1 cellular context compared by ENCODE assay signal in the genomic region with DNA sequence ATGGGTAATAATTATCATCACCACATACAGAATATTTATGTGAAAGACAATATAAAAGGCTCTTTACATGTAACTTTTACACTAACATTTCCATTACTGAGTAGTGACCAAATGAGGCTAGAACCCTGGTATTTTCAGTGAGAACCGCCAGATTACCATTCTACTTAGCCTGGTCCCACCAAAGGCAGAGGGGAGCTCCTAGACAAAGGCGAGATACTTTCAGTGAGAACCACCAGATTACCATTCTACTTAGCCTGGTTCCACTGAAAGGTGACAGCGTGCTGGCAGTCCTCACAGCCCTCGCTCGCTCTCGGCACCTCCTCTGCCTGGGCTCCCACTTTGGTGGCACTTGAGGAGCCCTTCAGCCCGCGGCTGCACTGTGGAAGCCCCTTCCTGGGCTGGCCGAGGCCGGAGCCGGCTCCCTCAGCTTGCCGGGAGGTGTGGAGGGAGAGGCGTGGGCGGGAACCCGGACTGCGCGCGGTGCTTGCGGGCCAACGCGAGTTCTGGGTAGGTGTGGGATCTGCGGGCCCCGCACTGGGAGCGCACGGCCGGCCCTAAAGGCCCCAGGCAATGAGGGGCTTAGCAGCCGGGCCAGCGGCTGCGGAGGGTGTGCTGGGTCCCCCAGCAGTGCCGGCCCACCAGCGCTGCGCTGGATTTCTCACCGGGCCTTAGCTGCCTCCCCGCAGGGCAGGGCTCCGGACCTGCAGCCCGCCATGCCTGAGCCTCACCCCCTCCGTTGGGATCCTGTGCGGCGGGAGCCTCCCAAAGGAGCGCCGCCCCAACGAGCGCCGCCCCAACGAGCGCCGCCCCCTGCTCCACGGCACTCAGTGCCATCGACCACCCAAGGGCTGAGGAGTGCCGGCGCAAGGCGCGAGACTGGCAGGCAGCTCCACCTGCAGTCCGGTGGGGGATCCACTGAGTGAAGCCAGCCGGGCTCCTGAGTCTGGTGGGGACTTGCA.
A peak's percentile ranks its signal among the peaks of the same experiment; 100 is the strongest.
TF ChIP-seq lines count a peak whose summit lies in the region.

No MANE protein-coding gene starts in this region.

TF ChIP-seq in HEK293, 187 proteins besides CTCF, POLR2A, EP300 and RAD21 (continued from another document and continues in another):
- TF ChIP-seq, protein P1, sequence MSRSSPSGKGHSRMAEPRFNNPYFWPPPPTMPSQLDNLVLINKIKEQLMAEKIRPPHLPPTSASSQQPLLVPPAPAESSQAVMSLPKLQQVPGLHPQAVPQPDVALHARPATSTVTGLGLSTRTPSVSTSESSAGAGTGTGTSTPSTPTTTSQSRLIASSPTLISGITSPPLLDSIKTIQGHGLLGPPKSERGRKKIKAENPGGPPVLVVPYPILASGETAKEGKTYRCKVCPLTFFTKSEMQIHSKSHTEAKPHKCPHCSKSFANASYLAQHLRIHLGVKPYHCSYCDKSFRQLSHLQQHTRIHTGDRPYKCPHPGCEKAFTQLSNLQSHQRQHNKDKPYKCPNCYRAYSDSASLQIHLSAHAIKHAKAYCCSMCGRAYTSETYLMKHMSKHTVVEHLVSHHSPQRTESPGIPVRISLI (tag by site-specific recombination; IDR thresholded peaks at IDR 0.05): no peak
- TF ChIP-seq ZBTB44 (tag by site-specific recombination; IDR thresholded peaks at IDR 0.05): no peak
- no peak for TF ChIP-seq PRDM6 (tag by site-specific recombination; IDR thresholded peaks at IDR 0.05)
- TF ChIP-seq ZNF76 (tag by site-specific recombination; IDR thresholded peaks at IDR 0.05; ENCODE audit: borderline replicate concordance, low read depth): peak; percentile 63
- TF ChIP-seq ZNF529 (tag by site-specific recombination; IDR thresholded peaks at IDR 0.05; ENCODE audit: insufficient replicate concordance): no peak
- no peak for TF ChIP-seq SETDB1 (IDR thresholded peaks at IDR 0.05; ENCODE audit: insufficient read length, low read length)
- peak; percentile 91 for TF ChIP-seq ZBTB17 (tag by site-specific recombination; IDR thresholded peaks at IDR 0.05)
- TF ChIP-seq HOXC10 (CRISPR knock-in tag; IDR thresholded peaks at IDR 0.05): no peak
- no peak for TF ChIP-seq ZNF132 (tag by site-specific recombination; IDR thresholded peaks at IDR 0.05; ENCODE audit: borderline replicate concordance)
- no peak for TF ChIP-seq ZNF280C (tag by site-specific recombination; IDR thresholded peaks at IDR 0.05)
- no peak for TF ChIP-seq ZNF488 (tag by site-specific recombination; IDR thresholded peaks at IDR 0.05)
- TF ChIP-seq GLIS1 (tag by site-specific recombination; IDR thresholded peaks at IDR 0.05): peak; percentile 86
- no peak for TF ChIP-seq PRDM1 (tag by site-specific recombination; IDR thresholded peaks at IDR 0.05)
- peak; percentile 61; the same call in 1 of the 2 replicates for TF ChIP-seq SP2 (tag by site-specific recombination; IDR thresholded peaks at IDR 0.05)
- no peak for TF ChIP-seq ZNF202 (tag by site-specific recombination; IDR thresholded peaks at IDR 0.05; ENCODE audit: borderline replicate concordance)
- TF ChIP-seq, protein P2, sequence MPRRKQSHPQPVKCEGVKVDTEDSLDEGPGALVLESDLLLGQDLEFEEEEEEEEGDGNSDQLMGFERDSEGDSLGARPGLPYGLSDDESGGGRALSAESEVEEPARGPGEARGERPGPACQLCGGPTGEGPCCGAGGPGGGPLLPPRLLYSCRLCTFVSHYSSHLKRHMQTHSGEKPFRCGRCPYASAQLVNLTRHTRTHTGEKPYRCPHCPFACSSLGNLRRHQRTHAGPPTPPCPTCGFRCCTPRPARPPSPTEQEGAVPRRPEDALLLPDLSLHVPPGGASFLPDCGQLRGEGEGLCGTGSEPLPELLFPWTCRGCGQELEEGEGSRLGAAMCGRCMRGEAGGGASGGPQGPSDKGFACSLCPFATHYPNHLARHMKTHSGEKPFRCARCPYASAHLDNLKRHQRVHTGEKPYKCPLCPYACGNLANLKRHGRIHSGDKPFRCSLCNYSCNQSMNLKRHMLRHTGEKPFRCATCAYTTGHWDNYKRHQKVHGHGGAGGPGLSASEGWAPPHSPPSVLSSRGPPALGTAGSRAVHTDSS (tag by site-specific recombination; IDR thresholded peaks at IDR 0.05): no peak
- TF ChIP-seq ZNF426 (tag by site-specific recombination; IDR thresholded peaks at IDR 0.05): no peak
- TF ChIP-seq ZNF623 (tag by site-specific recombination; IDR thresholded peaks at IDR 0.05): no peak
- TF ChIP-seq, protein P3, sequence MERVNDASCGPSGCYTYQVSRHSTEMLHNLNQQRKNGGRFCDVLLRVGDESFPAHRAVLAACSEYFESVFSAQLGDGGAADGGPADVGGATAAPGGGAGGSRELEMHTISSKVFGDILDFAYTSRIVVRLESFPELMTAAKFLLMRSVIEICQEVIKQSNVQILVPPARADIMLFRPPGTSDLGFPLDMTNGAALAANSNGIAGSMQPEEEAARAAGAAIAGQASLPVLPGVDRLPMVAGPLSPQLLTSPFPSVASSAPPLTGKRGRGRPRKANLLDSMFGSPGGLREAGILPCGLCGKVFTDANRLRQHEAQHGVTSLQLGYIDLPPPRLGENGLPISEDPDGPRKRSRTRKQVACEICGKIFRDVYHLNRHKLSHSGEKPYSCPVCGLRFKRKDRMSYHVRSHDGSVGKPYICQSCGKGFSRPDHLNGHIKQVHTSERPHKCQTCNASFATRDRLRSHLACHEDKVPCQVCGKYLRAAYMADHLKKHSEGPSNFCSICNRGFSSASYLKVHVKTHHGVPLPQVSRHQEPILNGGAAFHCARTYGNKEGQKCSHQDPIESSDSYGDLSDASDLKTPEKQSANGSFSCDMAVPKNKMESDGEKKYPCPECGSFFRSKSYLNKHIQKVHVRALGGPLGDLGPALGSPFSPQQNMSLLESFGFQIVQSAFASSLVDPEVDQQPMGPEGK (tag by site-specific recombination; IDR thresholded peaks at IDR 0.05): peak; percentile 65; the same call in 1 of the 2 replicates
- no peak for TF ChIP-seq YY2 (tag by site-specific recombination; IDR thresholded peaks at IDR 0.05)
- TF ChIP-seq ZNF423 (tag by site-specific recombination; IDR thresholded peaks at IDR 0.05): no peak
- TF ChIP-seq REPIN1 (tag by site-specific recombination; IDR thresholded peaks at IDR 0.05; ENCODE audit: low read depth): no peak
- no peak for TF ChIP-seq ZNF169 (tag by site-specific recombination; IDR thresholded peaks at IDR 0.05)
- TF ChIP-seq ZNF266 (tag by site-specific recombination; IDR thresholded peaks at IDR 0.05; ENCODE audit: low read depth): no peak
- TF ChIP-seq ZNF341 (tag by site-specific recombination; IDR thresholded peaks at IDR 0.05; ENCODE audit: low read depth): peak; percentile 53; the same call in 1 of the 2 replicates
- no peak for TF ChIP-seq ZFP3 (tag by site-specific recombination; IDR thresholded peaks at IDR 0.05; ENCODE audit: low read depth)
- no peak for TF ChIP-seq ZNF792 (tag by site-specific recombination; IDR thresholded peaks at IDR 0.05)
- peak; percentile 80; the same call in 1 of the 2 replicates for TF ChIP-seq ZBTB8A (tag by site-specific recombination; IDR thresholded peaks at IDR 0.05)
- no peak for TF ChIP-seq ZNF521 (tag by site-specific recombination; IDR thresholded peaks at IDR 0.05)
- TF ChIP-seq ZNF391 (tag by site-specific recombination; IDR thresholded peaks at IDR 0.05; ENCODE audit: borderline replicate concordance, low read depth): no peak
- TF ChIP-seq HOXA7 (CRISPR knock-in tag; IDR thresholded peaks at IDR 0.05; ENCODE audit: borderline replicate concordance): no peak
- no peak for TF ChIP-seq ZNF530 (tag by site-specific recombination; IDR thresholded peaks at IDR 0.05; ENCODE audit: low read depth)
- TF ChIP-seq ZNF510 (tag by site-specific recombination; IDR thresholded peaks at IDR 0.05; ENCODE audit: insufficient replicate concordance): no peak
- TF ChIP-seq, protein P4, sequence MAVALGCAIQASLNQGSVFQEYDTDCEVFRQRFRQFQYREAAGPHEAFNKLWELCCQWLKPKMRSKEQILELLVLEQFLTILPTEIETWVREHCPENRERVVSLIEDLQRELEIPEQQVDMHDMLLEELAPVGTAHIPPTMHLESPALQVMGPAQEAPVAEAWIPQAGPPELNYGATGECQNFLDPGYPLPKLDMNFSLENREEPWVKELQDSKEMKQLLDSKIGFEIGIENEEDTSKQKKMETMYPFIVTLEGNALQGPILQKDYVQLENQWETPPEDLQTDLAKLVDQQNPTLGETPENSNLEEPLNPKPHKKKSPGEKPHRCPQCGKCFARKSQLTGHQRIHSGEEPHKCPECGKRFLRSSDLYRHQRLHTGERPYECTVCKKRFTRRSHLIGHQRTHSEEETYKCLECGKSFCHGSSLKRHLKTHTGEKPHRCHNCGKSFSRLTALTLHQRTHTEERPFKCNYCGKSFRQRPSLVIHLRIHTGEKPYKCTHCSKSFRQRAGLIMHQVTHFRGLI (tag by site-specific recombination; IDR thresholded peaks at IDR 0.05): no peak
- TF ChIP-seq, protein P5, sequence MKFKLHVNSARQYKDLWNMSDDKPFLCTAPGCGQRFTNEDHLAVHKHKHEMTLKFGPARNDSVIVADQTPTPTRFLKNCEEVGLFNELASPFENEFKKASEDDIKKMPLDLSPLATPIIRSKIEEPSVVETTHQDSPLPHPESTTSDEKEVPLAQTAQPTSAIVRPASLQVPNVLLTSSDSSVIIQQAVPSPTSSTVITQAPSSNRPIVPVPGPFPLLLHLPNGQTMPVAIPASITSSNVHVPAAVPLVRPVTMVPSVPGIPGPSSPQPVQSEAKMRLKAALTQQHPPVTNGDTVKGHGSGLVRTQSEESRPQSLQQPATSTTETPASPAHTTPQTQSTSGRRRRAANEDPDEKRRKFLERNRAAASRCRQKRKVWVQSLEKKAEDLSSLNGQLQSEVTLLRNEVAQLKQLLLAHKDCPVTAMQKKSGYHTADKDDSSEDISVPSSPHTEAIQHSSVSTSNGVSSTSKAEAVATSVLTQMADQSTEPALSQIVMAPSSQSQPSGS (tag by site-specific recombination; IDR thresholded peaks at IDR 0.05; ENCODE audit: low read depth): no peak
- TF ChIP-seq ZNF514 (tag by site-specific recombination; IDR thresholded peaks at IDR 0.05): no peak
- TF ChIP-seq BCL11A (tag by site-specific recombination; IDR thresholded peaks at IDR 0.05; ENCODE audit: low read depth): no peak
- TF ChIP-seq RBAK (tag by site-specific recombination; IDR thresholded peaks at IDR 0.05): no peak
- TF ChIP-seq ZNF398 (tag by site-specific recombination; IDR thresholded peaks at IDR 0.05): peak; percentile 70
- TF ChIP-seq GLI4 (tag by site-specific recombination; IDR thresholded peaks at IDR 0.05): 0 out of 2 replicates have a peak, but pooled peaks have one; percentile 29
